1 cellular context compared by ENCODE assay signal in genomic region chr21:35926003-35926541, GRCh38.
TF ChIP-seq lines count a peak whose summit lies in the region.

No MANE protein-coding gene starts in this region.

TF ChIP-seq in K562, 482 proteins besides CTCF, POLR2A, EP300 and RAD21 (continued from another document):
- TF ChIP-seq, protein P1, sequence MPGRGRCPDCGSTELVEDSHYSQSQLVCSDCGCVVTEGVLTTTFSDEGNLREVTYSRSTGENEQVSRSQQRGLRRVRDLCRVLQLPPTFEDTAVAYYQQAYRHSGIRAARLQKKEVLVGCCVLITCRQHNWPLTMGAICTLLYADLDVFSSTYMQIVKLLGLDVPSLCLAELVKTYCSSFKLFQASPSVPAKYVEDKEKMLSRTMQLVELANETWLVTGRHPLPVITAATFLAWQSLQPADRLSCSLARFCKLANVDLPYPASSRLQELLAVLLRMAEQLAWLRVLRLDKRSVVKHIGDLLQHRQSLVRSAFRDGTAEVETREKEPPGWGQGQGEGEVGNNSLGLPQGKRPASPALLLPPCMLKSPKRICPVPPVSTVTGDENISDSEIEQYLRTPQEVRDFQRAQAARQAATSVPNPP (IDR thresholded peaks at IDR 0.05; ENCODE audit: borderline replicate concordance, insufficient read depth, insufficient read length), result no peak
